Comparison of ENCODE assay signal across 1 cellular context in genomic region chr9:104961701-104962359, GRCh38.
TF ChIP-seq lines count a peak whose summit lies in the region.

No MANE protein-coding gene starts in this region.

TF ChIP-seq in HCT116, 20 proteins besides CTCF, POLR2A, EP300 and RAD21 (continued from another document):
- no peak for TF ChIP-seq ELF1 (IDR thresholded peaks at IDR 0.05; ENCODE audit: borderline replicate concordance, low read depth)
- no peak for TF ChIP-seq SP1 (IDR thresholded peaks at IDR 0.05; ENCODE audit: low read depth)
- TF ChIP-seq EGR1 (IDR thresholded peaks at IDR 0.05; ENCODE audit: low read depth), result no peak
- no peak for TF ChIP-seq YY1 (IDR thresholded peaks at IDR 0.05; ENCODE audit: extremely low read depth, insufficient replicate concordance, low read depth, low read length)
- no peak for TF ChIP-seq SRF (IDR thresholded peaks at IDR 0.05; ENCODE audit: low read depth)
- no peak for TF ChIP-seq EZH2 (IDR thresholded peaks at IDR 0.05)
- no peak for TF ChIP-seq ZFX (IDR thresholded peaks at IDR 0.05)
- TF ChIP-seq POLR2AphosphoS5 (IDR thresholded peaks at IDR 0.05; ENCODE audit: low read depth, low read length), result no peak
- TF ChIP-seq ATF3 (IDR thresholded peaks at IDR 0.05), result no peak
- TF ChIP-seq FOSL1 (IDR thresholded peaks at IDR 0.05; ENCODE audit: low read depth), result no peak
- TF ChIP-seq, protein P1, sequence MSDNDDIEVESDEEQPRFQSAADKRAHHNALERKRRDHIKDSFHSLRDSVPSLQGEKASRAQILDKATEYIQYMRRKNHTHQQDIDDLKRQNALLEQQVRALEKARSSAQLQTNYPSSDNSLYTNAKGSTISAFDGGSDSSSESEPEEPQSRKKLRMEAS (IDR thresholded peaks at IDR 0.05), result no peak
- no peak for TF ChIP-seq EZH2phosphoT487 (IDR thresholded peaks at IDR 0.05; ENCODE audit: borderline replicate concordance)
- no peak for TF ChIP-seq SIN3A (IDR thresholded peaks at IDR 0.05; ENCODE audit: low read depth)
